ENCODE assay signal across 8 cellular contexts in genomic region chr2:47904903-47905453, GRCh38. TPM values are rescaled to one million over a fixed set of nuclear protein-coding genes. Genes with fewer than 3 reads are reported as not detected.
DNase-seq lines count a peak whose midpoint lies in the region; ATAC-seq, FAIRE-seq and TF ChIP-seq lines count a peak whose summit lies in the region.

No MANE protein-coding gene starts in this region.

- H3K9me3 ChIP-seq in HUES48 (ENCODE audit: control insufficient read depth, insufficient read depth, low read length) = no peaks in the 10 kb centered on the region

- H3K4me3 ChIP-seq in HUES48 (ENCODE audit: low read depth, low read length) = peak overlapping the region; percentile 97

- H3K27ac Mint-ChIP-seq in activated CD8-positive, alpha-beta T cell treated with anti-CD3 and anti-CD28 coated beads, Interleukin-2, amount 10 ng/mL, durations not matched to agents 7 days and 5 days = peak overlapping the region; percentile 98
- peak overlapping the region; percentile 91 to 98 (median 96) for H3K27ac Mint-ChIP-seq in naive B cell

- peaks cover 17% of the 10 kb centered on the region for H3K4me1 ChIP-seq in HUES48 (ENCODE audit: control insufficient read depth, insufficient read depth, low read length)

- H3K36me3 ChIP-seq in HUES48 (ENCODE audit: control insufficient read depth, insufficient read depth, low read length) = no peaks in the 10 kb centered on the region

- TF ChIP-seq POLR2A in erythroblast (IDR thresholded peaks at IDR 0.05; ENCODE audit: low read length) = no peak

- peak overlapping the region; percentile 99 for H3K27ac ChIP-seq in HUES48 (ENCODE audit: low read depth, low read length)

- H3K27me3 ChIP-seq in HUES48 (ENCODE audit: control insufficient read depth, insufficient read depth, low read length) = no peaks in the 10 kb centered on the region

- CTCF ChIA-PET in activated CD8-positive, alpha-beta T cell treated with anti-CD3 and anti-CD28 coated beads, Interleukin-2, amount 10 ng/mL, durations not matched to agents 7 days and 5 days (lab: Charles Lee) = no interaction called here

- H3K9ac ChIP-seq in HUES48 (ENCODE audit: low read depth, low read length) = peak overlapping the region; percentile 81

- no peaks in the 10 kb centered on the region for H3K9me3 Mint-ChIP-seq in activated CD8-positive, alpha-beta T cell treated with anti-CD3 and anti-CD28 coated beads, Interleukin-2, amount 10 ng/mL, durations not matched to agents 7 days and 5 days (ENCODE audit: insufficient read depth)
- H3K9me3 Mint-ChIP-seq in naive B cell = no peaks in the 10 kb centered on the region

- ATAC-seq in activated CD4-positive, CD25-positive, alpha-beta regulatory T cell treated with anti-CD3 and anti-CD28 coated beads, Interleukin-2, amount 50 U/mL, for 24 hours = no peak
- ATAC-seq in activated CD8-positive, alpha-beta T cell treated with anti-CD3 and anti-CD28 coated beads, Interleukin-2, amount 10 ng/mL, durations not matched to agents 7 days and 5 days = peak; percentile 6
- ATAC-seq in naive B cell (ENCODE audit: low read depth in 2 of 2) = peak; percentile 5 to 6

- TF ChIP-seq CTCF in D721Med (IDR thresholded peaks at IDR 0.05; ENCODE audit: insufficient read depth, missing control alignments) = no peak

- peak; percentile 40 for DNase-seq in activated CD4-positive, CD25-positive, alpha-beta regulatory T cell treated with anti-CD3 and anti-CD28 coated beads, Interleukin-2, amount 50 U/mL, for 72 hours
- peak; percentile 49 for DNase-seq in activated CD8-positive, alpha-beta T cell treated with anti-CD3 and anti-CD28 coated beads, Interleukin-2, amount 10 ng/mL, durations not matched to agents 7 days and 5 days
- DNase-seq in erythroblast (lab: John Stamatoyannopoulos, UW) (peak; percentile 63 to 73), naive B cell (peak; percentile 39), urothelium cell line (ENCODE audit: low spot score) (peak; percentile 34), D721Med (ENCODE audit: insufficient read length, low spot score) (no peak)

- POLR2A ChIA-PET in activated CD8-positive, alpha-beta T cell treated with anti-CD3 and anti-CD28 coated beads, Interleukin-2, amount 10 ng/mL, durations not matched to agents 7 days and 5 days (lab: Charles Lee) = no interaction called here

- peaks cover 37% of the 10 kb centered on the region for H3K4me1 Mint-ChIP-seq in activated CD8-positive, alpha-beta T cell treated with anti-CD3 and anti-CD28 coated beads, Interleukin-2, amount 10 ng/mL, durations not matched to agents 7 days and 5 days (ENCODE audit: low read depth)
- peaks cover 31 to 45% (median 32%) of the 10 kb centered on the region in 3 donors for H3K4me1 Mint-ChIP-seq in naive B cell

- H3K4me3 Mint-ChIP-seq in activated CD8-positive, alpha-beta T cell treated with anti-CD3 and anti-CD28 coated beads, Interleukin-2, amount 10 ng/mL, durations not matched to agents 7 days and 5 days = peak overlapping the region; percentile 89
- H3K4me3 Mint-ChIP-seq in naive B cell = peak overlapping the region; percentile 89 to 99 (median 97)

- FAIRE-seq in urothelium cell line (lab: Jason Lieb, UNC) (no peak), D721Med (lab: Jason Lieb, UNC) (no peak)

- peaks cover 8% of the 10 kb centered on the region for H3K36me3 Mint-ChIP-seq in activated CD8-positive, alpha-beta T cell treated with anti-CD3 and anti-CD28 coated beads, Interleukin-2, amount 10 ng/mL, durations not matched to agents 7 days and 5 days (ENCODE audit: low read depth)
- no peaks in the 10 kb centered on the region for H3K36me3 Mint-ChIP-seq in naive B cell

- no peaks in the 10 kb centered on the region for H3K27me3 Mint-ChIP-seq in activated CD8-positive, alpha-beta T cell treated with anti-CD3 and anti-CD28 coated beads, Interleukin-2, amount 10 ng/mL, durations not matched to agents 7 days and 5 days (ENCODE audit: low read depth)
- H3K27me3 Mint-ChIP-seq in naive B cell = no peaks in the 10 kb centered on the region

RNA-seq across cellular contexts. Expression of gene FBXO11, which starts 1.3 kb away (rescaled TPM):
- total RNA-seq in activated CD8-positive, alpha-beta T cell treated with anti-CD3 and anti-CD28 coated beads, Interleukin-2, amount 10 ng/mL, durations not matched to agents 7 days and 5 days = 10 to 100 TPM; 49.1 to 51.9 TPM
- 10 to 100 TPM; 12.7 to 21.5 (median 14.0) TPM for polyA plus RNA-seq in naive B cell (ENCODE audit: low read depth in 6 of 6)

Comparison
In these comparisons a context has a peak if more than half of its experiments do, and no peak if none do; other contexts are left out.
1. ATAC-seq: peak in activated CD8-positive, alpha-beta T cell treated with anti-CD3 and anti-CD28 coated beads, Interleukin-2, amount 10 ng/mL, durations not matched to agents 7 days and 5 days (single experiment) and naive B cell (2 of 2); none in activated CD4-positive, CD25-positive, alpha-beta regulatory T cell treated with anti-CD3 and anti-CD28 coated beads, Interleukin-2, amount 50 U/mL, for 24 hours (0 of 2).